ENCODE assay signal across 1 cellular context in the genomic region with DNA sequence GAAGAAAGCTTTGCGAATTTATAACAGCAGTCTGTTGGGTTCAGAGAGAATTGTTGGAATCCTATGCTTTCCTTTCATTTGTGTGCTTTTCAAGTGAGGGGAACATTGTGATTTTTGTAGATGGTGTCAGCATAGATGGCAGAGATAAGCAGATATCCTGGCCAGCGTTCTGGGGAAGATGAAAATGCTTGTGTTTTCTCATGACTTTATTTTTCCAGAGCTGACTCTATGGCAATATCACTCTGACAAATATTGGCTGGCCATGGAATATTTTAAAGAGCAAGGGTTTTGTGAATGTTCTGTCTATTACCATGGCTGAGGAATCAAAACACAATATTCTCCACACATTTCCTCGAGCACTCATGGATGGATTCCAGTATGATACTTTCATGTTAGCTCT.
TF ChIP-seq lines count a peak whose summit lies in the region.

No MANE protein-coding gene starts in this region.

TF ChIP-seq in IMR-90, 13 proteins besides CTCF, POLR2A, EP300 and RAD21 (continued from another document):
- no peak for TF ChIP-seq RCOR1 (IDR thresholded peaks at IDR 0.05; ENCODE audit: insufficient replicate concordance, low read length)
- TF ChIP-seq NFE2L2 (IDR thresholded peaks at IDR 0.05; ENCODE audit: low read depth, low read length), result no peak
- no peak for TF ChIP-seq CEBPB (IDR thresholded peaks at IDR 0.05; ENCODE audit: low read depth, low read length)
- no peak for TF ChIP-seq RFX5 (IDR thresholded peaks at IDR 0.05; ENCODE audit: low read depth, low read length)
- TF ChIP-seq, protein P1, sequence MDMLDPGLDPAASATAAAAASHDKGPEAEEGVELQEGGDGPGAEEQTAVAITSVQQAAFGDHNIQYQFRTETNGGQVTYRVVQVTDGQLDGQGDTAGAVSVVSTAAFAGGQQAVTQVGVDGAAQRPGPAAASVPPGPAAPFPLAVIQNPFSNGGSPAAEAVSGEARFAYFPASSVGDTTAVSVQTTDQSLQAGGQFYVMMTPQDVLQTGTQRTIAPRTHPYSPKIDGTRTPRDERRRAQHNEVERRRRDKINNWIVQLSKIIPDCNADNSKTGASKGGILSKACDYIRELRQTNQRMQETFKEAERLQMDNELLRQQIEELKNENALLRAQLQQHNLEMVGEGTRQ (IDR thresholded peaks at IDR 0.05; ENCODE audit: low read depth, low read length), result no peak
- no peak for TF ChIP-seq FOS (IDR thresholded peaks at IDR 0.05; ENCODE audit: low read depth, low read length)
